ENCODE assay signal across 10 cellular contexts in genomic region chr1:31787261-31787660, GRCh38. TPM values are rescaled to one million over a fixed set of nuclear protein-coding genes. Genes with fewer than 3 reads are reported as not detected.
DNase-seq lines count a peak whose midpoint lies in the region; ATAC-seq and TF ChIP-seq lines count a peak whose summit lies in the region.
"Had no signal": no experiment of that assay in that cellular context is flagged by ENCODE, and none has a peak within 500 bp of the region (broad histone marks: within the 10 kb centered on the region; RNA-seq: fewer than 3 reads in every experiment).

No MANE protein-coding gene starts in this region.

- H3K9ac ChIP-seq in Loucy (ENCODE audit: low read depth, low read length, poor library complexity, severe bottlenecking) (peak overlapping the region; percentile 66), parathyroid adenoma (no peak overlapping the region)

- no peaks in the 10 kb centered on the region for H3K9me2 ChIP-seq in Loucy (replicated peaks; ENCODE audit: low read depth, low read length)

- H3K4me2 ChIP-seq in Loucy (ENCODE audit: low read depth, low read length, poor library complexity, severe bottlenecking) = no peak overlapping the region
- H3K4me2 ChIP-seq in parathyroid adenoma (ENCODE audit: low read length) = no peak overlapping the region

- peaks cover 13% of the 10 kb centered on the region for H3K4me1 Mint-ChIP-seq in activated CD4-positive, alpha-beta memory T cell treated with anti-CD3 and anti-CD28 coated beads for 36 hours (ENCODE audit: low read depth)
- H3K4me1 Mint-ChIP-seq in activated CD4-positive, alpha-beta memory T cell treated with anti-CD3 and anti-CD28 coated beads, Interleukin-2, amount 10 ng/mL, durations not matched to agents 7 days and 5 days = peaks cover 16% of the 10 kb centered on the region
- peaks cover 20% of the 10 kb centered on the region for H3K4me1 Mint-ChIP-seq in dendritic cell treated with granulocyte-macrophage colony-stimulating factor and Interleukin-4, amounts not matched to agents 40 ng/mL and 50 ng/mL, for 4 days (ENCODE audit: low read depth)

- no peaks in the 10 kb centered on the region for H3K9me3 Mint-ChIP-seq in activated CD4-positive, alpha-beta memory T cell treated with anti-CD3 and anti-CD28 coated beads for 36 hours
- no peaks in the 10 kb centered on the region for H3K9me3 Mint-ChIP-seq in activated CD4-positive, alpha-beta memory T cell treated with anti-CD3 and anti-CD28 coated beads, Interleukin-2, amount 10 ng/mL, durations not matched to agents 7 days and 5 days
- H3K9me3 Mint-ChIP-seq in dendritic cell treated with granulocyte-macrophage colony-stimulating factor and Interleukin-4, amounts not matched to agents 40 ng/mL and 50 ng/mL, for 4 days = no peaks in the 10 kb centered on the region

- H3K27ac Mint-ChIP-seq in activated CD4-positive, alpha-beta memory T cell treated with anti-CD3 and anti-CD28 coated beads for 36 hours = no peak overlapping the region
- H3K27ac Mint-ChIP-seq in activated CD4-positive, alpha-beta memory T cell treated with anti-CD3 and anti-CD28 coated beads, Interleukin-2, amount 10 ng/mL, durations not matched to agents 7 days and 5 days = no peak overlapping the region
- H3K27ac Mint-ChIP-seq in dendritic cell treated with granulocyte-macrophage colony-stimulating factor and Interleukin-4, amounts not matched to agents 40 ng/mL and 50 ng/mL, for 4 days = peak overlapping the region; percentile 92

- TF ChIP-seq CTCF in Loucy (conservative IDR thresholded peaks at IDR 0.05; ENCODE audit: low read length) (no peak), parathyroid adenoma (IDR thresholded peaks at IDR 0.05) (no peak)

- no peaks in the 10 kb centered on the region for H3K36me3 ChIP-seq in Loucy (ENCODE audit: insufficient read depth, low read length)
- no peaks in the 10 kb centered on the region for H3K36me3 ChIP-seq in parathyroid adenoma (ENCODE audit: control insufficient read depth, insufficient read depth, low read length)

- H2AFZ ChIP-seq in Loucy (ENCODE audit: low read length) = no peak overlapping the region
- peak overlapping the region; percentile 28 for H2AFZ ChIP-seq in parathyroid adenoma

- no peaks in the 10 kb centered on the region for H4K20me1 ChIP-seq in Loucy (ENCODE audit: insufficient read depth, low read length, poor library complexity, severe bottlenecking)

- POLR2A ChIA-PET in activated CD4-positive, alpha-beta memory T cell treated with anti-CD3 and anti-CD28 coated beads for 36 hours (lab: Charles Lee) = no interaction called here
- POLR2A ChIA-PET in activated CD4-positive, alpha-beta memory T cell treated with anti-CD3 and anti-CD28 coated beads, Interleukin-2, amount 10 ng/mL, durations not matched to agents 7 days and 5 days (lab: Charles Lee) = interaction anchor here (1.0 kb wide), 1 partner anchor 27 kb away, joined by 3 read pairs; no protein-coding TSS in a partner anchor

- H3K79me2 ChIP-seq in Loucy (ENCODE audit: insufficient read depth, low read length) = no peaks in the 10 kb centered on the region
- no peaks in the 10 kb centered on the region for H3K79me2 ChIP-seq in parathyroid adenoma

- H3K4me1 ChIP-seq in Loucy (ENCODE audit: insufficient read depth, low read length, poor library complexity, severe bottlenecking) = peaks cover 38% of the 10 kb centered on the region
- H3K4me1 ChIP-seq in parathyroid adenoma = peaks cover 2% of the 10 kb centered on the region

- CTCF ChIA-PET in activated CD4-positive, alpha-beta memory T cell treated with anti-CD3 and anti-CD28 coated beads for 36 hours (lab: Charles Lee) = interaction anchor here (2.5 to 6.9 kb wide), 3 partner anchors 24 to 222 kb away, joined by 36 to 139 read pairs (median 48); partner anchors contain the start of gene ADGRB2
- CTCF ChIA-PET in activated CD4-positive, alpha-beta memory T cell treated with anti-CD3 and anti-CD28 coated beads, Interleukin-2, amount 10 ng/mL, durations not matched to agents 7 days and 5 days (lab: Charles Lee) = interaction anchor here (2.8 kb wide), 1 partner anchor 238 kb away, joined by 19 read pairs; no protein-coding TSS in a partner anchor

- no peaks in the 10 kb centered on the region for H3K36me3 Mint-ChIP-seq in activated CD4-positive, alpha-beta memory T cell treated with anti-CD3 and anti-CD28 coated beads for 36 hours
- no peaks in the 10 kb centered on the region for H3K36me3 Mint-ChIP-seq in activated CD4-positive, alpha-beta memory T cell treated with anti-CD3 and anti-CD28 coated beads, Interleukin-2, amount 10 ng/mL, durations not matched to agents 7 days and 5 days (ENCODE audit: low read depth)
- H3K36me3 Mint-ChIP-seq in dendritic cell treated with granulocyte-macrophage colony-stimulating factor and Interleukin-4, amounts not matched to agents 40 ng/mL and 50 ng/mL, for 4 days (ENCODE audit: low read depth) = no peaks in the 10 kb centered on the region

- no peak overlapping the region for H3K27ac ChIP-seq in parathyroid adenoma

- H3K27me3 Mint-ChIP-seq in activated CD4-positive, alpha-beta memory T cell treated with anti-CD3 and anti-CD28 coated beads for 36 hours = no peaks in the 10 kb centered on the region
- H3K27me3 Mint-ChIP-seq in activated CD4-positive, alpha-beta memory T cell treated with anti-CD3 and anti-CD28 coated beads, Interleukin-2, amount 10 ng/mL, durations not matched to agents 7 days and 5 days = peaks cover 5% of the 10 kb centered on the region
- H3K27me3 Mint-ChIP-seq in dendritic cell treated with granulocyte-macrophage colony-stimulating factor and Interleukin-4, amounts not matched to agents 40 ng/mL and 50 ng/mL, for 4 days = peaks cover 19% of the 10 kb centered on the region

- H3K4me3 Mint-ChIP-seq in activated CD4-positive, alpha-beta memory T cell treated with anti-CD3 and anti-CD28 coated beads for 36 hours = peak overlapping the region; percentile 80
- no peak overlapping the region for H3K4me3 Mint-ChIP-seq in activated CD4-positive, alpha-beta memory T cell treated with anti-CD3 and anti-CD28 coated beads, Interleukin-2, amount 10 ng/mL, durations not matched to agents 7 days and 5 days
- no peak overlapping the region for H3K4me3 Mint-ChIP-seq in dendritic cell treated with granulocyte-macrophage colony-stimulating factor and Interleukin-4, amounts not matched to agents 40 ng/mL and 50 ng/mL, for 4 days

- no peaks in the 10 kb centered on the region for H3F3A ChIP-seq in Loucy (ENCODE audit: low read depth)

- ATAC-seq in sciatic nerve = no peak

- H3K9me3 ChIP-seq in Loucy (ENCODE audit: insufficient read depth, low read depth, low read length) = no peaks in the 10 kb centered on the region
- no peaks in the 10 kb centered on the region for H3K9me3 ChIP-seq in parathyroid adenoma (ENCODE audit: control insufficient read depth, low read length)
- H3K9me3 ChIP-seq: body of pancreas had no signal

- H3K4me3 ChIP-seq in Loucy (ENCODE audit: low read length, poor library complexity, severe bottlenecking) (no peak overlapping the region), parathyroid adenoma (ENCODE audit: low read depth, low read length) (no peak overlapping the region)
- H3K4me3 ChIP-seq: body of pancreas had no signal

- intact Hi-C loops in activated CD4-positive, alpha-beta memory T cell treated with anti-CD3 and anti-CD28 coated beads for 36 hours (cut with micrococcal nuclease) = loop anchor here (5.0 kb wide), 1 partner anchor 225 kb away; no protein-coding TSS in a partner anchor
- intact Hi-C loops in dendritic cell treated with granulocyte-macrophage colony-stimulating factor and Interleukin-4, amounts not matched to agents 40 ng/mL and 50 ng/mL, for 4 days (cut with micrococcal nuclease) = no loop called here
- intact Hi-C loops in sciatic nerve (cut with DNase I) = no loop called here

- no peaks in the 10 kb centered on the region for H3K27me3 ChIP-seq in Loucy (ENCODE audit: insufficient read depth, low read length, poor library complexity, severe bottlenecking)
- no peaks in the 10 kb centered on the region for H3K27me3 ChIP-seq in parathyroid adenoma (ENCODE audit: control insufficient read depth, insufficient read depth, low read length)
- H3K27me3 ChIP-seq: body of pancreas had no signal

- DNase-seq in activated CD4-positive, alpha-beta memory T cell treated with anti-CD3 and anti-CD28 coated beads for 36 hours = no peak
- no peak for DNase-seq in activated CD4-positive, alpha-beta memory T cell treated with anti-CD3 and anti-CD28 coated beads, Interleukin-2, amount 10 ng/mL, durations not matched to agents 7 days and 5 days
- DNase-seq in sciatic nerve (ENCODE audit: low spot score) (no peak), NCI-H2171 (lab: John Stamatoyannopoulos, UW) (no peak), NCI-H2029 (lab: John Stamatoyannopoulos, UW) (no peak)
- DNase-seq: Kasumi-1 had no signal

RNA-seq across cellular contexts. Expression of gene ADGRB2, which starts 23.1 kb away (rescaled TPM):
- total RNA-seq in activated CD4-positive, alpha-beta memory T cell treated with anti-CD3 and anti-CD28 coated beads for 36 hours = 1 to 10 TPM; 1.6 to 1.7 TPM
- under 1 TPM; 0.68 to 0.81 TPM for total RNA-seq in activated CD4-positive, alpha-beta memory T cell treated with anti-CD3 and anti-CD28 coated beads, Interleukin-2, amount 10 ng/mL, durations not matched to agents 7 days and 5 days
- total RNA-seq in sciatic nerve = 5.2 TPM

RNA-seq across cellular contexts. Expression of gene SPOCD1, which starts 28.6 kb away (rescaled TPM):
- under 1 TPM; 0.73 to 0.78 TPM for total RNA-seq in activated CD4-positive, alpha-beta memory T cell treated with anti-CD3 and anti-CD28 coated beads for 36 hours
- under 1 TPM; 0.08 to 0.15 TPM for total RNA-seq in activated CD4-positive, alpha-beta memory T cell treated with anti-CD3 and anti-CD28 coated beads, Interleukin-2, amount 10 ng/mL, durations not matched to agents 7 days and 5 days
- total RNA-seq in sciatic nerve = 1.3 TPM
